Comparison of ENCODE assay signal across 1 cellular context in the genomic region with DNA sequence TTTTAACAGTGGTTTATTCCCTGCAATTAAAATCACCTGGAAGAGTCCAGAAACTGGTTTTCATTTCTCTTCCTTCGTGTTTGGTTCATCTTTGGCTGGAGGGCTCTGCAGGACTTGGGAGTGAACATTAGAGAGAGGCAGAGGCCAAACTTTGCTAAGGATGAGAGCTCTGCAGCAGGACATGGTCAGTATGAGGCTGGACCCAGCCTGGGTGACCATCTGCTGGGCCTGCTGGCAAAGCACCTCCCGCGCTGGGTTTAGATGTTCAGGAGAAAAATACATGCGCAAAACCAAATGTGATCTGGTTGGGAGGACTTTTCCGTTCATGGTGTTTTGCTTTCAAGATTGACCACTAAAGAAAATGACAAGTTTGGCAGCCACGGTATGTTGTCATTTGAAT.
TF ChIP-seq lines count a peak whose summit lies in the region.

No MANE protein-coding gene starts in this region.

TF ChIP-seq in SK-N-SH treated with all-trans-retinoic acid at 6 μM for 48 hours, 23 proteins besides CTCF, POLR2A, EP300 and RAD21 (continued from another document):
- TF ChIP-seq POU6F1 (CRISPR knock-in tag; IDR thresholded peaks at IDR 0.05; ENCODE audit: borderline replicate concordance, low read depth) (no peak), TCF4 (CRISPR knock-in tag; IDR thresholded peaks at IDR 0.05; ENCODE audit: borderline replicate concordance) (no peak), SNAI2 (CRISPR knock-in tag; IDR thresholded peaks at IDR 0.05) (no peak), ZNF8 (CRISPR knock-in tag; IDR thresholded peaks at IDR 0.05) (no peak), ESRRG (CRISPR knock-in tag; IDR thresholded peaks at IDR 0.05) (no peak)
- TF ChIP-seq, protein P1, sequence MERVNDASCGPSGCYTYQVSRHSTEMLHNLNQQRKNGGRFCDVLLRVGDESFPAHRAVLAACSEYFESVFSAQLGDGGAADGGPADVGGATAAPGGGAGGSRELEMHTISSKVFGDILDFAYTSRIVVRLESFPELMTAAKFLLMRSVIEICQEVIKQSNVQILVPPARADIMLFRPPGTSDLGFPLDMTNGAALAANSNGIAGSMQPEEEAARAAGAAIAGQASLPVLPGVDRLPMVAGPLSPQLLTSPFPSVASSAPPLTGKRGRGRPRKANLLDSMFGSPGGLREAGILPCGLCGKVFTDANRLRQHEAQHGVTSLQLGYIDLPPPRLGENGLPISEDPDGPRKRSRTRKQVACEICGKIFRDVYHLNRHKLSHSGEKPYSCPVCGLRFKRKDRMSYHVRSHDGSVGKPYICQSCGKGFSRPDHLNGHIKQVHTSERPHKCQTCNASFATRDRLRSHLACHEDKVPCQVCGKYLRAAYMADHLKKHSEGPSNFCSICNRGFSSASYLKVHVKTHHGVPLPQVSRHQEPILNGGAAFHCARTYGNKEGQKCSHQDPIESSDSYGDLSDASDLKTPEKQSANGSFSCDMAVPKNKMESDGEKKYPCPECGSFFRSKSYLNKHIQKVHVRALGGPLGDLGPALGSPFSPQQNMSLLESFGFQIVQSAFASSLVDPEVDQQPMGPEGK (CRISPR knock-in tag; IDR thresholded peaks at IDR 0.05; ENCODE audit: borderline replicate concordance) = no peak
